25 cellular contexts compared by ENCODE assay signal in genomic region chr2:328761-329160, GRCh38. TPM values are rescaled to one million over a fixed set of nuclear protein-coding genes. Genes with fewer than 3 reads are reported as not detected.
DNase-seq lines count a peak whose midpoint lies in the region; ATAC-seq and TF ChIP-seq lines count a peak whose summit lies in the region.
"Had no signal": no experiment of that assay in that cellular context is flagged by ENCODE, and none has a peak within 500 bp of the region (broad histone marks: within the 10 kb centered on the region; RNA-seq: fewer than 3 reads in every experiment).

No MANE protein-coding gene starts in this region.

- H2AFZ ChIP-seq in PC-9, result peak overlapping the region; percentile 35; the same call in 1 of the 2 replicates
- H2AFZ ChIP-seq: parathyroid adenoma had no signal

- H3F3A ChIP-seq in PC-9 (ENCODE audit: insufficient read depth, low read depth), result no peaks in the 10 kb centered on the region

- H4K20me1 ChIP-seq in PC-9 (ENCODE audit: insufficient read depth), result no peaks in the 10 kb centered on the region

- 0 out of 2 replicates have a peak overlapping the region, but pooled peaks have one; percentile 14 for H3K4me2 ChIP-seq in PC-9
- H3K4me2 ChIP-seq: smooth muscle cell had no signal

- H3K27me3 ChIP-seq in A673 (replicated peaks; ENCODE audit: insufficient read depth, low read depth, low read length, poor library complexity), result no peaks in the 10 kb centered on the region
- 0 out of 2 replicates have a peak, but pooled peaks cover 3% of the 10 kb centered on the region for H3K27me3 ChIP-seq in PC-9 (ENCODE audit: insufficient read depth, low read depth)
- H3K27me3 ChIP-seq in Peyer's patch, result no peaks in the 10 kb centered on the region

- H3K9me2 ChIP-seq in PC-9 (ENCODE audit: insufficient read depth), result no peaks in the 10 kb centered on the region

- H3K4me3 Mint-ChIP-seq in activated CD8-positive, alpha-beta T cell treated with anti-CD3 and anti-CD28 coated beads for 36 hours, result no peak overlapping the region
- H3K4me3 Mint-ChIP-seq: activated CD4-positive, alpha-beta T cell treated with anti-CD3 and anti-CD28 coated beads for 36 hours; activated T-cell treated with anti-CD3 and anti-CD28 coated beads, Interleukin-2, amount 50 U/mL, for 24 hours; B cell; neural crest cell had no signal

- peaks cover 11% of the 10 kb centered on the region for H3K9me3 Mint-ChIP-seq in activated CD8-positive, alpha-beta T cell treated with anti-CD3 and anti-CD28 coated beads for 36 hours

- H3K4me1 ChIP-seq in A673 (ENCODE audit: insufficient read depth, low read length, poor library complexity, severe bottlenecking) (no peaks in the 10 kb centered on the region), HEK293 (ENCODE audit: control insufficient read depth, insufficient read depth, low read length) (no peaks in the 10 kb centered on the region), PC-9 (replicated peaks; ENCODE audit: insufficient read depth) (no peaks in the 10 kb centered on the region), Peyer's patch (no peaks in the 10 kb centered on the region)
- H3K4me1 ChIP-seq: parathyroid adenoma, transverse colon had no signal

- H3K27ac ChIP-seq in A673 (ENCODE audit: low read depth, low read length, poor library complexity, severe bottlenecking), result no peak overlapping the region
- no peak overlapping the region for H3K27ac ChIP-seq in HEK293 (ENCODE audit: extremely low read depth, low read depth, low read length)
- no peak overlapping the region for H3K27ac ChIP-seq in PC-9
- H3K27ac ChIP-seq in Peyer's patch, result no peak overlapping the region
- H3K27ac ChIP-seq: parathyroid adenoma, transverse colon had no signal

- H3K36me3 ChIP-seq in A673 (ENCODE audit: insufficient read depth, low read length, poor library complexity, severe bottlenecking) (no peaks in the 10 kb centered on the region), HEK293 (ENCODE audit: control insufficient read depth in 2 of 2, insufficient read depth in 1 of 2, low read length in 2 of 2) (no peaks in the 10 kb centered on the region), PC-9 (ENCODE audit: low read depth) (no peaks in the 10 kb centered on the region), Peyer's patch (no peaks in the 10 kb centered on the region)
- H3K36me3 ChIP-seq: transverse colon had no signal

- DNase-seq in A673 (ENCODE audit: low spot score) (peak; percentile 17), PC-9 (peak; percentile 18 to 70), choroid plexus epithelial cell (ENCODE audit: low read depth) (peak; percentile 47), Peyer's patch (no peak), epidermal melanocyte (ENCODE audit: insufficient read length, low spot score) (no peak), NOMO-1 (lab: John Stamatoyannopoulos, UW; ENCODE audit: unreplicated experiment in 2 of 2) (no peak)
- no peak for DNase-seq in activated CD8-positive, alpha-beta T cell treated with anti-CD3 and anti-CD28 coated beads for 36 hours
- DNase-seq: activated CD4-positive, alpha-beta T cell treated with anti-CD3 and anti-CD28 coated beads for 36 hours; activated gamma-delta T cell; activated T-cell treated with anti-CD3 and anti-CD28 coated beads, Interleukin-2, amount 50 U/mL, for 24 hours; foreskin fibroblast; KBM-7; MM.1S; NCI-H1694; NCI-H2171 treated with DMSO at 0.1 percent for 48 hours; NCI-H524 treated with DMSO at 0.1 percent for 48 hours; stimulated activated CD4-positive, alpha-beta T cell treated with anti-CD3 and anti-CD28 coated beads, Interleukin-2, amount 100 ng/mL, for 24 hours; T-helper 2 cell; transverse colon had no signal

- ATAC-seq in activated CD8-positive, alpha-beta T cell treated with anti-CD3 and anti-CD28 coated beads for 36 hours, result no peak
- ATAC-seq: activated CD4-positive, alpha-beta T cell treated with anti-CD3 and anti-CD28 coated beads for 36 hours had no signal

- CTCF ChIA-PET in A673 (lab: Charles Lee), result no interaction called here
- CTCF ChIA-PET in HEK293 (lab: Yijun Ruan, JAX), result interaction anchor here (0.6 kb wide), 1 partner anchor 1441 kb away, joined by 3 read pairs; no protein-coding TSS in a partner anchor
- CTCF ChIA-PET in PC-9 (lab: Charles Lee), result no interaction called here
- CTCF ChIA-PET in activated CD8-positive, alpha-beta T cell treated with anti-CD3 and anti-CD28 coated beads for 36 hours (lab: Charles Lee), result interaction anchor here (1.3 kb wide), 1 partner anchor 38 kb away, joined by 3 read pairs; no protein-coding TSS in a partner anchor

- no peak overlapping the region for H3K27ac Mint-ChIP-seq in activated CD8-positive, alpha-beta T cell treated with anti-CD3 and anti-CD28 coated beads for 36 hours
- H3K27ac Mint-ChIP-seq: activated CD4-positive, alpha-beta T cell treated with anti-CD3 and anti-CD28 coated beads for 36 hours; activated T-cell treated with anti-CD3 and anti-CD28 coated beads, Interleukin-2, amount 50 U/mL, for 24 hours; B cell had no signal

- POLR2A ChIA-PET in A673 (lab: Charles Lee; ENCODE audit: low non-redundant PET), result no interaction called here
- POLR2A ChIA-PET in HEK293 (lab: Yijun Ruan, JAX), result no interaction called here
- POLR2A ChIA-PET in PC-9 (lab: Charles Lee; ENCODE audit: unreplicated experiment), result interaction anchor here (0.6 kb wide), 1 partner anchor 172 kb away, joined by 3 read pairs; no protein-coding TSS in a partner anchor
- POLR2A ChIA-PET in activated CD8-positive, alpha-beta T cell treated with anti-CD3 and anti-CD28 coated beads for 36 hours (lab: Charles Lee), result no interaction called here

- no peak for TF ChIP-seq POLR2A in Peyer's patch (IDR thresholded peaks at IDR 0.05)

- BruUV-seq in A673 (replicated peaks; lab: Mats Ljungman, UMichigan) (no TSS peak), PC-9 (replicated peaks; lab: Mats Ljungman, UMichigan) (no TSS peak)

- H3K79me2 ChIP-seq in PC-9 (ENCODE audit: low read depth), result no peaks in the 10 kb centered on the region
- H3K79me2 ChIP-seq: parathyroid adenoma had no signal

- intact Hi-C loops in A673 (cut with micrococcal nuclease; ENCODE audit: unreplicated experiment), result no loop called here
- intact Hi-C loops in PC-9 (cut with micrococcal nuclease; ENCODE audit: unreplicated experiment), result no loop called here
- intact Hi-C loops in activated CD8-positive, alpha-beta T cell treated with anti-CD3 and anti-CD28 coated beads for 36 hours (cut with micrococcal nuclease), result no loop called here

- peaks cover 2% of the 10 kb centered on the region for H3K36me3 Mint-ChIP-seq in activated CD8-positive, alpha-beta T cell treated with anti-CD3 and anti-CD28 coated beads for 36 hours (ENCODE audit: low read depth)

- H3K9me3 ChIP-seq in A673 (ENCODE audit: low read depth, low read length, poor library complexity, severe bottlenecking) (no peaks in the 10 kb centered on the region), HEK293 (ENCODE audit: control insufficient read depth, insufficient read depth, low read depth, low read length) (no peaks in the 10 kb centered on the region), PC-9 (ENCODE audit: insufficient read depth, low read depth) (peaks cover 10% of the 10 kb centered on the region; the same call in 1 of the 2 replicates), Peyer's patch (no peaks in the 10 kb centered on the region)
- H3K9me3 ChIP-seq: transverse colon had no signal

- H3K4me1 Mint-ChIP-seq in activated CD8-positive, alpha-beta T cell treated with anti-CD3 and anti-CD28 coated beads for 36 hours (ENCODE audit: low read depth), result no peaks in the 10 kb centered on the region
- H3K4me1 Mint-ChIP-seq: activated CD4-positive, alpha-beta T cell treated with anti-CD3 and anti-CD28 coated beads for 36 hours; B cell; neural crest cell had no signal

- TF ChIP-seq CTCF in A673 (conservative IDR thresholded peaks at IDR 0.05; ENCODE audit: low read depth, low read length) (no peak), HEK293 (tag by site-specific recombination; IDR thresholded peaks at IDR 0.05) (no peak), PC-9 (conservative IDR thresholded peaks at IDR 0.05) (no peak), choroid plexus epithelial cell (conservative IDR thresholded peaks at IDR 0.05; ENCODE audit: low read depth, low read length) (no peak), Peyer's patch (IDR thresholded peaks at IDR 0.05) (no peak)
- no peak for TF ChIP-seq CTCF in activated CD8-positive, alpha-beta T cell treated with anti-CD3 and anti-CD28 coated beads for 36 hours (IDR thresholded peaks at IDR 0.05)

- H3K27me3 Mint-ChIP-seq in activated CD8-positive, alpha-beta T cell treated with anti-CD3 and anti-CD28 coated beads for 36 hours, result peaks cover 17% of the 10 kb centered on the region

- H3K4me3 ChIP-seq in A673 (ENCODE audit: low read depth, low read length, poor library complexity, severe bottlenecking) (no peak overlapping the region), HEK293 (ENCODE audit: low read depth, low read length) (no peak overlapping the region), PC-9 (no peak overlapping the region), choroid plexus epithelial cell (ENCODE audit: low read depth, low read length) (no peak overlapping the region), Peyer's patch (no peak overlapping the region)
- H3K4me3 ChIP-seq: smooth muscle cell, transverse colon had no signal

TF ChIP-seq in HEK293, 187 proteins besides CTCF, POLR2A, EP300 and RAD21:
- TF ChIP-seq TRIM28 (IDR thresholded peaks at IDR 0.05; ENCODE audit: borderline replicate concordance, low read length), result peak; percentile 82; the same call in 1 of the 2 replicates
- TF ChIP-seq ZIC2 (tag by site-specific recombination; IDR thresholded peaks at IDR 0.05), result peak; percentile 78
- TF ChIP-seq ZNF530 (tag by site-specific recombination; IDR thresholded peaks at IDR 0.05; ENCODE audit: low read depth), result no peak
- peak; percentile 58 for TF ChIP-seq SETDB1 (IDR thresholded peaks at IDR 0.05; ENCODE audit: insufficient read length, low read length)
- no peak for TF ChIP-seq KLF8 (tag by site-specific recombination; IDR thresholded peaks at IDR 0.05)

RNA-seq across cellular contexts. Expression of gene ALKAL2, which starts 40.9 kb away (rescaled TPM):
- total RNA-seq in A673 (2021) (not detected in 2 replicates), PC-9 (2021) (not detected in 2 replicates), Peyer's patch (1 to 10 TPM in 3 of 4 donors, not detected in 1; 1.6 to 9.1 (median 3.6) TPM)
- not detected for total RNA-seq in activated CD8-positive, alpha-beta T cell treated with anti-CD3 and anti-CD28 coated beads for 36 hours
- total RNA-seq: activated CD4-positive, alpha-beta T cell treated with anti-CD3 and anti-CD28 coated beads for 36 hours; activated CD8-positive, alpha-beta memory T cell treated with anti-CD3 and anti-CD28 coated beads for 36 hours had no signal

Comparison
In these comparisons a context has a peak if more than half of its experiments do, and no peak if none do; other contexts are left out.
1. DNase-seq: peak in A673 (single experiment), PC-9 (2 of 2) and choroid plexus epithelial cell (single experiment); none in Peyer's patch (0 of 3), activated CD8-positive, alpha-beta T cell treated with anti-CD3 and anti-CD28 coated beads for 36 hours (single experiment), epidermal melanocyte (single experiment) and NOMO-1 (0 of 2).
2. CTCF ChIA-PET loops: an anchor here in HEK293 (0.6 kb wide) and activated CD8-positive, alpha-beta T cell treated with anti-CD3 and anti-CD28 coated beads for 36 hours (1.3 kb wide); none called in A673 and PC-9.